1 cellular context compared by ENCODE assay signal in genomic region chrX:131289527-131289926, GRCh38.
TF ChIP-seq lines count a peak whose summit lies in the region.

No MANE protein-coding gene starts in this region.

TF ChIP-seq in HepG2, 621 proteins besides CTCF, POLR2A, EP300 and RAD21:
- TF ChIP-seq ZBTB25 (CRISPR knock-in tag; IDR thresholded peaks at IDR 0.05), result no peak
- TF ChIP-seq BHLHE40 (IDR thresholded peaks at IDR 0.05; ENCODE audit: low read length), result no peak
- TF ChIP-seq ZKSCAN1 (IDR thresholded peaks at IDR 0.05; ENCODE audit: low read length), result peak; percentile 71
